Comparison of ENCODE assay signal across 35 cellular contexts in the genomic region with DNA sequence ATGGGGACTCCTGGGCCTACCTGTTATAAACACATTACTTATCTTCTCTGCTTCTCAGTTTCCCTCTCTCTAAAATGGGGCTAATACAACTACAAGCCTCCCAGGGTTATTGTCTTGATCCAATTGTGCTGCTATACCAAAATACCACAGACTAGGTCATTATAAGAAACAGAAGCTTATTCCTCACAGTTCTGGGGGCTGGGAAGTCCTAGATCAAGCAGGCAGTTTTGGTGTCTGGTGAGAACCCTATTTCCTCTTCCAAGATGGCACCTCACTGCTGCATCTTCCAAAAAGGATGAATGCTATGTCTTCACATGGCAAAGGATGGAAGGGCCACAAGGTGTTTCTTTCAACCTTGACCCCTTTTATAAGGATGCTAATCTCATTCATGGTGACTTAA.
"Had no signal": no experiment of that assay in that cellular context is flagged by ENCODE, and none has a peak within 500 bp of the region (broad histone marks: within the 10 kb centered on the region; RNA-seq: fewer than 3 reads in every experiment).

No MANE protein-coding gene starts in this region.

- H3K27me3 ChIP-seq: adrenal gland, ascending aorta, body of pancreas, brain microvascular endothelial cell, breast epithelium, cardiac muscle cell had no signal

- H3K27ac ChIP-seq: adrenal gland, ascending aorta, body of pancreas, brain microvascular endothelial cell, breast epithelium, cardiac muscle cell had no signal

- H3K9me3 ChIP-seq: adrenal gland, ascending aorta, body of pancreas, breast epithelium had no signal

- FAIRE-seq: astrocyte, bronchial epithelial cell had no signal

- H3K36me3 ChIP-seq: adrenal gland, ascending aorta, brain microvascular endothelial cell, breast epithelium, cardiac muscle cell had no signal

- H3K4me3 ChIP-seq: adrenal gland, ascending aorta, body of pancreas, breast epithelium, cardiac muscle cell had no signal

- H3K4me1 ChIP-seq: adrenal gland, ascending aorta, body of pancreas, breast epithelium had no signal

- DNase-seq: activated effector memory CD4-positive, alpha-beta T cell treated with anti-CD3 and anti-CD28 coated beads, Interleukin-2, amount 50 U/mL, for 16 hours; activated effector memory CD4-positive, alpha-beta T cell treated with Interleukin-2 at 50 U/mL for 16 hours; activated gamma-delta T cell; activated gamma-delta T cell treated with Interleukin-2 at 50 U/mL for 16 hours; activated naive CD4-positive, alpha-beta T cell; activated naive CD4-positive, alpha-beta T cell treated with anti-CD3 and anti-CD28 coated beads for 36 hours; activated naive CD4-positive, alpha-beta T cell treated with anti-CD3 and anti-CD28 coated beads, Interleukin-2, amount 10 ng/mL, durations not matched to agents 7 days and 5 days; activated naive CD4-positive, alpha-beta T cell treated with anti-CD3 and anti-CD28 coated beads, Interleukin-2, amount 50 U/mL, for 16 hours; activated naive CD4-positive, alpha-beta T cell treated with Interleukin-2 at 50 U/mL for 16 hours; activated naive CD8-positive, alpha-beta T cell treated with anti-CD3 and anti-CD28 coated beads for 36 hours; activated naive CD8-positive, alpha-beta T cell treated with anti-CD3 and anti-CD28 coated beads, Interleukin-2, amount 10 ng/mL, durations not matched to agents 7 days and 5 days; activated naive CD8-positive, alpha-beta T cell treated with anti-CD3 and anti-CD28 coated beads, Interleukin-2, amount 50 U/mL, for 24 hours; activated T-cell treated with anti-CD3 and anti-CD28 coated beads for 4 hours; activated T-cell treated with anti-CD3 and anti-CD28 coated beads, Interleukin-2, amount 50 U/mL, for 1 hour; activated T-cell treated with anti-CD3 and anti-CD28 coated beads, Interleukin-2, amount 50 U/mL, for 24 hours; activated T-cell treated with anti-CD3 and anti-CD28 coated beads, Interleukin-2, amount 50 U/mL, for 4 hours; activated T-cell treated with anti-CD3 and anti-CD28 coated beads, Interleukin-2, amount 50 U/mL, for 48 hours; activated T-cell treated with anti-CD3 and anti-CD28 coated beads, Interleukin-2, amount 50 U/mL, for 72 hours; adrenal gland; amniotic stem cell; amygdala; anterior cingulate cortex; aorta; body of pancreas; brain microvascular endothelial cell; caudate nucleus; central memory CD4-positive, alpha-beta T cell; cerebellar nuclear complex had no signal

- ATAC-seq: activated naive CD4-positive, alpha-beta T cell treated with anti-CD3 and anti-CD28 coated beads, Interleukin-2, amount 50 U/mL, for 72 hours; activated naive CD8-positive, alpha-beta T cell treated with anti-CD3 and anti-CD28 coated beads, Interleukin-2, amount 50 U/mL, for 24 hours; activated T-cell treated with anti-CD3 and anti-CD28 coated beads, Interleukin-2, amount 50 U/mL, for 4 hours; activated T-cell treated with anti-CD3 and anti-CD28 coated beads, Interleukin-2, amount 50 U/mL, for 72 hours; activated T-helper 17 cell treated with anti-CD3 and anti-CD28 coated beads, Interleukin-2, amount 50 U/mL, for 72 hours; body of pancreas had no signal
